Comparison of ENCODE assay signal across 8 cellular contexts in the genomic region with DNA sequence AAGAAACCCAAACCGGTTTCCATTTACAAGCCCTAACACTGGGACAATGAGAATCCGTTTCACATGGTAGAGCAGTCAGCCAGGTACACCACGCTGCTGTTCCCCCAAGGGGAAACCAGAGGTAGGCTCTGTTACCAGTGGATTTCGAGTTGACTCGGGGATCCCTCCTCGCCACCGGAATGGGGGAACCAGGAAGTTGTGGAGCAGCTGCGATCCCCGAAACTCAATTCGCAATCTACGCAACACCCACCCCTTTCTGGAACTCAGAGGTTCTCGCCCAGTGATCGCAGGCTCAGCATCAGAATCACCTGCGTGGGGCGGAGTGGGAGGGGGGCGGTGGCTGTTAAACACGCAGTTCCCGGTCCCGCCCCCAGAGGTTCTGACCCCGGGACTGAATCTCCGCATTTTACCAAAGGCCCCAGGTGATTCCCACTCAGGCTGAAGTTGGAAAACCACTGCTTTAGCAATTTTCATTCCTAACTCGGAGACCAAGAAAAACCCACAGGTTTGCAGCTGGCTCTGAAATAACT. TPM values are rescaled to one million over a fixed set of nuclear protein-coding genes. Genes with fewer than 3 reads are reported as not detected.
DNase-seq lines count a peak whose midpoint lies in the region; ATAC-seq and TF ChIP-seq lines count a peak whose summit lies in the region.
"Not testable (repeated sequence)": the region's sequence is repeated elsewhere in the genome, so short reads cannot be mapped to it uniquely, and the experiment has no call there.

No MANE protein-coding gene starts in this region.

- H3K27me3 Mint-ChIP-seq in immature natural killer cell (ENCODE audit: low read depth in 3 of 3); stimulated activated naive CD8-positive, alpha-beta T cell treated with anti-CD3 and anti-CD28 coated beads, Interleukin-15, Interleukin-2, amounts not matched to agents 100 ng/mL and 50 ng/mL, for 24 hours: not testable (repeated sequence)

- DNase-seq in PC-9 = peak; percentile 39 to 44
- DNase-seq in activated T-cell treated with anti-CD3 and anti-CD28 coated beads for 1 hour (ENCODE audit: low read depth) = peak; percentile 61
- peak in 7 of 10 donors; percentile 25 to 67 (median 45) for DNase-seq in dorsolateral prefrontal cortex
- peak; percentile 59 to 63 (median 62) for DNase-seq in immature natural killer cell
- peak; percentile 50 for DNase-seq in prostate gland (ENCODE audit: low spot score)

- H3K27ac ChIP-seq in DOHH2 (ENCODE audit: low read depth, low read length); PC-9: not testable (repeated sequence)
- H3K27ac ChIP-seq in dorsolateral prefrontal cortex = peak overlapping the region in 44 of 59 donors; percentile 20 to 89 (median 70)
- peak overlapping the region; percentile 88 to 91 for H3K27ac ChIP-seq in prostate gland

- CTCF ChIA-PET in PC-9 (lab: Charles Lee) = not testable (repeated sequence)

- intact Hi-C loops in PC-9 (cut with micrococcal nuclease; ENCODE audit: unreplicated experiment); dorsolateral prefrontal cortex (cut with DNase I); prostate gland (cut with DNase I): not testable (repeated sequence)

- not testable (repeated sequence) for BruUV-seq in PC-9 (replicated peaks; lab: Mats Ljungman, UMichigan)

- not testable (repeated sequence) for H3K9me3 ChIP-seq in DOHH2 (ENCODE audit: control insufficient read depth, insufficient read depth, low read length); PC-9 (ENCODE audit: insufficient read depth, low read depth); prostate gland

- 2% methylated on average over 22 of the region's 22 CpGs for WGBS in prostate gland

- H3K4me1 Mint-ChIP-seq in immature natural killer cell = peaks cover 12 to 26% of the 10 kb centered on the region in 2 donors
- H3K4me1 Mint-ChIP-seq in stimulated activated naive CD8-positive, alpha-beta T cell treated with anti-CD3 and anti-CD28 coated beads, Interleukin-15, Interleukin-2, amounts not matched to agents 100 ng/mL and 50 ng/mL, for 24 hours (ENCODE audit: low read depth) = peaks cover 14% of the 10 kb centered on the region

- not testable (repeated sequence) for H3K27me3 ChIP-seq in DOHH2 (ENCODE audit: control insufficient read depth, low read length); PC-9 (ENCODE audit: insufficient read depth, low read depth); dorsolateral prefrontal cortex; prostate gland (replicated peaks; ENCODE audit: insufficient read depth)

- not testable (repeated sequence) for TF ChIP-seq CTCF in DOHH2 (IDR thresholded peaks at IDR 0.05; ENCODE audit: low read depth, low read length, poor library complexity, severe bottlenecking); PC-9 (conservative IDR thresholded peaks at IDR 0.05)
- peak in 2 of 56 donors; percentile 9 to 24 for TF ChIP-seq CTCF in dorsolateral prefrontal cortex (IDR thresholded peaks at IDR 0.05 in 54 of 56, conservative IDR thresholded peaks at IDR 0.05 in 2 of 56; ENCODE audit: low read depth in 1 of 56, partially characterized antibody in 56 of 56)
- TF ChIP-seq CTCF in prostate gland (IDR thresholded peaks at IDR 0.05) = peak in 1 of 4 experiments; percentile 26

- not testable (repeated sequence) for H3K36me3 Mint-ChIP-seq in immature natural killer cell; stimulated activated naive CD8-positive, alpha-beta T cell treated with anti-CD3 and anti-CD28 coated beads, Interleukin-15, Interleukin-2, amounts not matched to agents 100 ng/mL and 50 ng/mL, for 24 hours (ENCODE audit: low read depth)

- not testable (repeated sequence) for H3K9me3 Mint-ChIP-seq in immature natural killer cell; stimulated activated naive CD8-positive, alpha-beta T cell treated with anti-CD3 and anti-CD28 coated beads, Interleukin-15, Interleukin-2, amounts not matched to agents 100 ng/mL and 50 ng/mL, for 24 hours

- peak overlapping the region; percentile 78 for H2AFZ ChIP-seq in PC-9

- not testable (repeated sequence) for H3F3A ChIP-seq in DOHH2 (ENCODE audit: control insufficient read depth, insufficient read depth); PC-9 (ENCODE audit: insufficient read depth, low read depth)

- not testable (repeated sequence) for H3K9me2 ChIP-seq in DOHH2 (replicated peaks; ENCODE audit: control insufficient read depth, low read length); PC-9 (ENCODE audit: insufficient read depth)

- POLR2A ChIA-PET in PC-9 (lab: Charles Lee; ENCODE audit: unreplicated experiment) = not testable (repeated sequence)

- not testable (repeated sequence) for H3K36me3 ChIP-seq in DOHH2 (ENCODE audit: control insufficient read depth, low read length); PC-9 (ENCODE audit: low read depth); prostate gland

- TF ChIP-seq POLR2A in prostate gland (IDR thresholded peaks at IDR 0.05) = peak; percentile 38

- ATAC-seq in HG02870 (IDR thresholded peaks at IDR 0.05; ENCODE audit: unreplicated experiment) = peak; percentile 15

- H3K79me2 ChIP-seq in DOHH2 (ENCODE audit: control insufficient read depth, low read length) = peaks cover 14% of the 10 kb centered on the region
- peaks cover 44% of the 10 kb centered on the region for H3K79me2 ChIP-seq in PC-9 (ENCODE audit: low read depth)

- not testable (repeated sequence) for H4K20me1 ChIP-seq in DOHH2 (ENCODE audit: control insufficient read depth, insufficient read depth, low read depth, low read length); PC-9 (ENCODE audit: insufficient read depth)

- peaks cover 19% of the 10 kb centered on the region for H3K4me1 ChIP-seq in DOHH2 (ENCODE audit: control insufficient read depth, low read length)
- H3K4me1 ChIP-seq in PC-9 (replicated peaks; ENCODE audit: insufficient read depth); prostate gland (replicated peaks): not testable (repeated sequence)

- peak overlapping the region; percentile 74 for H3K4me3 ChIP-seq in DOHH2 (ENCODE audit: low read length)
- H3K4me3 ChIP-seq in PC-9 = peak overlapping the region; percentile 62
- H3K4me3 ChIP-seq in dorsolateral prefrontal cortex = peak overlapping the region; percentile 53 to 86 (median 73)
- peak overlapping the region; percentile 59 to 80 for H3K4me3 ChIP-seq in prostate gland

- H3K4me3 Mint-ChIP-seq in immature natural killer cell = peak overlapping the region; percentile 83 to 88 (median 83)
- H3K4me3 Mint-ChIP-seq in stimulated activated naive CD8-positive, alpha-beta T cell treated with anti-CD3 and anti-CD28 coated beads, Interleukin-15, Interleukin-2, amounts not matched to agents 100 ng/mL and 50 ng/mL, for 24 hours = peak overlapping the region; percentile 82

- H3K27ac Mint-ChIP-seq in immature natural killer cell = peak overlapping the region; percentile 69 to 87 (median 82)
- H3K27ac Mint-ChIP-seq in stimulated activated naive CD8-positive, alpha-beta T cell treated with anti-CD3 and anti-CD28 coated beads, Interleukin-15, Interleukin-2, amounts not matched to agents 100 ng/mL and 50 ng/mL, for 24 hours = peak overlapping the region; percentile 26

- H3K4me2 ChIP-seq in DOHH2 (ENCODE audit: low read length) = peak overlapping the region; percentile 77
- H3K4me2 ChIP-seq in PC-9 = peak overlapping the region; percentile 98

RNA-seq across cellular contexts. Expression of gene PDPR, which starts 49.2 kb away (rescaled TPM):
- total RNA-seq in PC-9 (2021) (48.8 and 61.5 TPM in 2 replicates), dorsolateral prefrontal cortex (10 to 100 TPM; 12.7 to 50.7 (median 30.6) TPM), prostate gland (10 to 100 TPM; 17.2 to 50.4 TPM)
- polyA plus RNA-seq in immature natural killer cell = 10 to 100 TPM in 1 of 3 donors, 1 to 10 TPM in 2; 1.9 to 17.0 (median 5.2) TPM
